In genomic region chr20:47351643-47352331, GRCh38 we compare ENCODE assay signal across 8 cellular contexts. TPM values are rescaled to one million over a fixed set of nuclear protein-coding genes. Genes with fewer than 3 reads are reported as not detected.
A peak's percentile ranks its signal among the peaks of the same experiment; 100 is the strongest.
DNase-seq lines count a peak whose midpoint lies in the region; ATAC-seq lines count a peak whose summit lies in the region.

No MANE protein-coding gene starts in this region.

- no peaks in the 10 kb centered on the region for H4K20me1 ChIP-seq in GM23248 (ENCODE audit: insufficient read depth)

- H3K36me3 ChIP-seq in SJSA1: peaks cover 32% of the 10 kb centered on the region
- no peaks in the 10 kb centered on the region for H3K36me3 ChIP-seq in GM23248 (ENCODE audit: low read depth)

- peaks cover 87% of the 10 kb centered on the region for H3K4me1 ChIP-seq in SJSA1 (replicated peaks)
- H3K4me1 ChIP-seq in GM23248 (ENCODE audit: insufficient read depth): peaks cover 67% of the 10 kb centered on the region

- DNase-seq in NCI-H1417 (lab: John Stamatoyannopoulos, UW) (peak; percentile 56 to 84 (median 70)), NCI-H1417 treated with DMSO at 0.1 percent for 48 hours (lab: John Stamatoyannopoulos, UW) (no peak), SJSA1 (ENCODE audit: low read depth in 1 of 2, low spot score in 2 of 2) (no peak), fibroblast of peridontal ligament (ENCODE audit: extremely low read depth) (peak; percentile 38), skeletal muscle cell (ENCODE audit: low read depth) (no peak), Kasumi-1 (lab: John Stamatoyannopoulos, UW) (no peak), GM23248 (no peak)

- WGBS in GM23248 (ENCODE audit: low coverage in 1 of 2, low lambda C conversion rate in 2 of 2, missing lambda C conversion rate in 2 of 2), 2 experiments: 88 to 90% methylated on average over 10 of the region's 10 CpGs

- no peak overlapping the region for H3K9ac ChIP-seq in GM23248

- peaks cover 93% of the 10 kb centered on the region for H3K79me2 ChIP-seq in GM23248 (ENCODE audit: insufficient read depth)

- no peak overlapping the region for H3K4me2 ChIP-seq in GM23248 (ENCODE audit: unreplicated experiment)

- H3K9me3 ChIP-seq in SJSA1 (replicated peaks) (no peaks in the 10 kb centered on the region), GM23248 (ENCODE audit: low read depth) (no peaks in the 10 kb centered on the region)

- H3F3A ChIP-seq in GM23248 (ENCODE audit: insufficient read depth): peaks cover 48% of the 10 kb centered on the region

- ATAC-seq in GM21825 (IDR thresholded peaks at IDR 0.05; ENCODE audit: unreplicated experiment): no peak

- H3K27me3 ChIP-seq in SJSA1 (replicated peaks) (no peaks in the 10 kb centered on the region), GM23248 (replicated peaks; ENCODE audit: insufficient read depth) (no peaks in the 10 kb centered on the region)

- peak overlapping the region; percentile 13; the same call in 1 of the 2 replicates for H3K4me3 ChIP-seq in SJSA1
- peak overlapping the region; percentile 15 for H3K4me3 ChIP-seq in skeletal muscle cell (ENCODE audit: low read depth, low read length)
- H3K4me3 ChIP-seq in GM23248: no peak overlapping the region

- H3K27ac ChIP-seq in SJSA1 (peak overlapping the region; percentile 96), GM23248 (no peak overlapping the region)

- H3K9me2 ChIP-seq in GM23248 (ENCODE audit: insufficient read depth): no peaks in the 10 kb centered on the region

- H2AFZ ChIP-seq in GM23248: no peak overlapping the region

- in situ Hi-C loops in GM23248 (cut with MboI): no loop called here

RNA-seq across cellular contexts. Expression of gene ZMYND8, which starts 4.7 kb away (rescaled TPM):
- 6.0 and 13.5 TPM in 2 replicates for total RNA-seq in SJSA1 (2014; rRNA removed; shearing (Covaris generic))
- total RNA-seq in GM23248 (2014; rRNA removed; shearing (Covaris generic)): 10.2 and 14.3 TPM in 2 replicates
- 12.1 and 12.4 TPM in 2 replicates for polyA plus RNA-seq in GM23248 (2016; fragmentation: Nextera tagmentation; extraction: Ambion mirVana)

Comparison
In these comparisons a context has a peak if more than half of its experiments do, and no peak if none do; other contexts are left out.
1. DNase-seq: peak in NCI-H1417 (3 of 3) and fibroblast of peridontal ligament (single experiment); none in NCI-H1417 treated with DMSO at 0.1 percent for 48 hours (single experiment), SJSA1 (0 of 2), skeletal muscle cell (single experiment), Kasumi-1 (0 of 2) and GM23248 (single experiment).